Comparison of ENCODE assay signal across 10 cellular contexts in the genomic region with DNA sequence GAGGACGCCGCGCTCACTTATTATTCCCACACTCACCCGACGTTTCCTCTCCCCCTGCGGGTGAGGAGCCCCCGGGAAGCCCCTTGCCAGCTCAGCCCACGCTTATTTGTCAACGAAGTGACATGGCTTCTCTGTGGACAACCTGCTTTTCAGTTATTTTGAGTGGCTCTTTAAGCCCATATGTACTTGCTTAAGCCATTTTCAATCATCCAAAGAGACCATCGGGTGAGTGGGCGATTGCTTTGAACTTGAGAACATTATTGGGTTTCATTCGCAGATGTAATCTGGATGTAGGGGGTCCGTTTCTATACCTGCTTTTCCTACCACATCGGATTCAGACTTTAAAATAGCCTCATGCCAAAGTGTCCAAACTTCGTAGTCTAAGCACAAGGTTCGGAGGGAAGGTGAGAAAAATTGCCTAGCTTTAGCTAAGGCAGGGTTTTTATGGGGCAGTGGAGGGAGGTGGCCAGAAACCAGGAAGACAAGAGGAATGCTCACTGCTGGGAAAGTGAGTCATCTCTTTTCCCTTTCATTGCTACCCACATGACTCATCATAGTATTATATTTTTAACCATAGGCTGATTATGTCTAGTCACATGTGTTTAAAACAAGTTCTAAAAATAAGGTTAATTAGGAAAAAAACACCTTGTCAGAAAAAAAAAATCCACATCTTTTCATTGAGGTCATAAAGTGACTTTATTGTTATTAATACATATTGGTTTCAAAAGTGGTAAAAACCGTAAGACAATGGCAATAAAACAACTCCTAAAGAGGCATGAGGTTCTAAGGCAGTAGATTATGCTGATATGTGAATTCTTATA.
DNase-seq lines count a peak whose midpoint lies in the region; ATAC-seq and TF ChIP-seq lines count a peak whose summit lies in the region.
"Had no signal": no experiment of that assay in that cellular context is flagged by ENCODE, and none has a peak within 500 bp of the region (broad histone marks: within the 10 kb centered on the region; RNA-seq: fewer than 3 reads in every experiment).

No MANE protein-coding gene starts in this region.

- intact Hi-C loops in dorsolateral prefrontal cortex (cut with DNase I), result no loop called here
- intact Hi-C loops in activated T-helper 1 cell treated with anti-CD3 and anti-CD28 coated beads, Interleukin-12 subunit alpha, Interleukin-12 subunit beta, Interleukin-2, Interleukin-4 antibody, amounts not matched to agents 30 ng/mL and 10 ng/mL and 1 ng/mL, durations not matched to agents 14 hours and 24 hours and 36 hours (cut with micrococcal nuclease), result loop anchor here (1.0 kb wide), 1 partner anchor 64 kb away; no protein-coding TSS in a partner anchor

- peaks cover 52% of the 10 kb centered on the region for H3K4me1 Mint-ChIP-seq in HFFc6 (ENCODE audit: low read depth)
- H3K4me1 Mint-ChIP-seq in activated T-helper 1 cell treated with anti-CD3 and anti-CD28 coated beads, Interleukin-12 subunit alpha, Interleukin-12 subunit beta, Interleukin-2, Interleukin-4 antibody, amounts not matched to agents 30 ng/mL and 10 ng/mL and 1 ng/mL, durations not matched to agents 14 hours and 24 hours and 36 hours (ENCODE audit: low read depth), result peaks cover 14% of the 10 kb centered on the region

- no peaks in the 10 kb centered on the region for H3K9me3 Mint-ChIP-seq in HFFc6
- no peaks in the 10 kb centered on the region for H3K9me3 Mint-ChIP-seq in activated T-helper 1 cell treated with anti-CD3 and anti-CD28 coated beads, Interleukin-12 subunit alpha, Interleukin-12 subunit beta, Interleukin-2, Interleukin-4 antibody, amounts not matched to agents 30 ng/mL and 10 ng/mL and 1 ng/mL, durations not matched to agents 14 hours and 24 hours and 36 hours

- no peak for TF ChIP-seq CTCF in AG04449 (IDR thresholded peaks at IDR 0.05; ENCODE audit: insufficient read depth, low read length, missing control alignments)
- no peak for TF ChIP-seq CTCF in HFFc6 (IDR thresholded peaks at IDR 0.05)
- TF ChIP-seq CTCF in kidney epithelial cell (IDR thresholded peaks at IDR 0.05; ENCODE audit: insufficient read depth, low read length, poor library complexity, severe bottlenecking), result no peak
- TF ChIP-seq CTCF in dorsolateral prefrontal cortex (IDR thresholded peaks at IDR 0.05 in 54 of 56, conservative IDR thresholded peaks at IDR 0.05 in 2 of 56; ENCODE audit: low read depth in 1 of 56, partially characterized antibody in 56 of 56), result no peak

- no peaks in the 10 kb centered on the region for H3K36me3 Mint-ChIP-seq in HFFc6 (ENCODE audit: low read depth)
- H3K36me3 Mint-ChIP-seq in activated T-helper 1 cell treated with anti-CD3 and anti-CD28 coated beads, Interleukin-12 subunit alpha, Interleukin-12 subunit beta, Interleukin-2, Interleukin-4 antibody, amounts not matched to agents 30 ng/mL and 10 ng/mL and 1 ng/mL, durations not matched to agents 14 hours and 24 hours and 36 hours (ENCODE audit: low read depth), result no peaks in the 10 kb centered on the region

- H3K27me3 Mint-ChIP-seq in HFFc6 (ENCODE audit: insufficient read depth), result no peaks in the 10 kb centered on the region
- no peaks in the 10 kb centered on the region for H3K27me3 Mint-ChIP-seq in activated T-helper 1 cell treated with anti-CD3 and anti-CD28 coated beads, Interleukin-12 subunit alpha, Interleukin-12 subunit beta, Interleukin-2, Interleukin-4 antibody, amounts not matched to agents 30 ng/mL and 10 ng/mL and 1 ng/mL, durations not matched to agents 14 hours and 24 hours and 36 hours (ENCODE audit: insufficient read depth)

- ATAC-seq in HG02840 (IDR thresholded peaks at IDR 0.05; ENCODE audit: low FRiP score, unreplicated experiment), result no peak
- ATAC-seq in HG03378 (IDR thresholded peaks at IDR 0.05; ENCODE audit: unreplicated experiment), result no peak

- no peaks in the 10 kb centered on the region for H3K27me3 ChIP-seq in kidney epithelial cell (ENCODE audit: control insufficient read depth, insufficient read depth, low read length)
- H3K27me3 ChIP-seq in dorsolateral prefrontal cortex, result peaks cover 0 to 26% (median 0%) of the 10 kb centered on the region in 45 donors

- POLR2A ChIA-PET in AG04449 (lab: Yijun Ruan, JAX), result no interaction called here

- DNase-seq in AG04449 (ENCODE audit: low read depth, low spot score), result peak; percentile 71
- peak; percentile 88 for DNase-seq in HFFc6
- peak; percentile 95 for DNase-seq in amniotic epithelial cell (ENCODE audit: low read depth)
- DNase-seq in kidney epithelial cell (ENCODE audit: low read depth), result peak; percentile 86
- DNase-seq in dorsolateral prefrontal cortex, result no peak
- no peak for DNase-seq in activated T-helper 1 cell treated with anti-CD3 and anti-CD28 coated beads, Interleukin-12 subunit alpha, Interleukin-12 subunit beta, Interleukin-2, Interleukin-4 antibody, amounts not matched to agents 30 ng/mL and 10 ng/mL and 1 ng/mL, durations not matched to agents 14 hours and 24 hours and 36 hours (ENCODE audit: low spot score)
- DNase-seq: activated naive CD4-positive, alpha-beta T cell treated with anti-CD3 and anti-CD28 coated beads, Interleukin-2, amount 50 U/mL, for 16 hours; NCI-H1436 had no signal

- H3K27ac ChIP-seq in dorsolateral prefrontal cortex, result peak overlapping the region in 6 of 59 donors; percentile 16 to 64 (median 40)

- H3K27ac Mint-ChIP-seq in HFFc6, result peak overlapping the region; percentile 86
- no peak overlapping the region for H3K27ac Mint-ChIP-seq in activated T-helper 1 cell treated with anti-CD3 and anti-CD28 coated beads, Interleukin-12 subunit alpha, Interleukin-12 subunit beta, Interleukin-2, Interleukin-4 antibody, amounts not matched to agents 30 ng/mL and 10 ng/mL and 1 ng/mL, durations not matched to agents 14 hours and 24 hours and 36 hours

- H3K4me3 ChIP-seq in AG04449 (ENCODE audit: low read depth, low read length), result no peak overlapping the region
- no peak overlapping the region for H3K4me3 ChIP-seq in kidney epithelial cell (ENCODE audit: low read depth, low read length)
- no peak overlapping the region for H3K4me3 ChIP-seq in dorsolateral prefrontal cortex

- peak overlapping the region; percentile 27; the same call in 1 of the 2 replicates for H3K4me3 Mint-ChIP-seq in HFFc6
- H3K4me3 Mint-ChIP-seq in activated T-helper 1 cell treated with anti-CD3 and anti-CD28 coated beads, Interleukin-12 subunit alpha, Interleukin-12 subunit beta, Interleukin-2, Interleukin-4 antibody, amounts not matched to agents 30 ng/mL and 10 ng/mL and 1 ng/mL, durations not matched to agents 14 hours and 24 hours and 36 hours, result no peak overlapping the region

- CTCF ChIA-PET in AG04449 (lab: Yijun Ruan, JAX), result interaction anchor here (1.2 kb wide), 1 partner anchor 279 kb away, joined by 3 read pairs; no protein-coding TSS in a partner anchor

- no peaks in the 10 kb centered on the region for H3K36me3 ChIP-seq in kidney epithelial cell (ENCODE audit: control insufficient read depth, insufficient read depth, low read length)

Comparison
In these comparisons a context has a peak if more than half of its experiments do, and no peak if none do; other contexts are left out.
1. DNase-seq: peak in AG04449 (single experiment), HFFc6 (single experiment), amniotic epithelial cell (single experiment) and kidney epithelial cell (single experiment); none in dorsolateral prefrontal cortex (0 of 10) and activated T-helper 1 cell treated with anti-CD3 and anti-CD28 coated beads, Interleukin-12 subunit alpha, Interleukin-12 subunit beta, Interleukin-2, Interleukin-4 antibody, amounts not matched to agents 30 ng/mL and 10 ng/mL and 1 ng/mL, durations not matched to agents 14 hours and 24 hours and 36 hours (single experiment).